ENCODE assay signal across 5 cellular contexts in genomic region chr17:82696916-82697807, GRCh38. TPM values are rescaled to one million over a fixed set of nuclear protein-coding genes. Genes with fewer than 3 reads are reported as not detected.
DNase-seq lines count a peak whose midpoint lies in the region; ATAC-seq and TF ChIP-seq lines count a peak whose summit lies in the region.

No MANE protein-coding gene starts in this region.

- H3K27ac ChIP-seq in Peyer's patch = no peak overlapping the region
- H3K27ac ChIP-seq in skeletal muscle tissue (ENCODE audit: low read depth, low read length) = no peak overlapping the region

- H3K27me3 ChIP-seq in Peyer's patch (no peaks in the 10 kb centered on the region), skeletal muscle tissue (ENCODE audit: control insufficient read depth in 3 of 3, insufficient read depth in 3 of 3, low read length in 3 of 3) (no peaks in the 10 kb centered on the region)

- H3K4me1 ChIP-seq in Peyer's patch = peaks cover 0 to 15% (median 10%) of the 10 kb centered on the region in 4 donors
- H3K4me1 ChIP-seq in skeletal muscle tissue (ENCODE audit: control insufficient read depth in 3 of 3, insufficient read depth in 3 of 3, low read length in 3 of 3) = peaks cover 15 to 23% (median 18%) of the 10 kb centered on the region in 3 donors

- no peak for TF ChIP-seq POLR2A in Peyer's patch (IDR thresholded peaks at IDR 0.05)

- TF ChIP-seq CTCF in Peyer's patch (IDR thresholded peaks at IDR 0.05) (no peak), epithelial cell of esophagus (IDR thresholded peaks at IDR 0.05; ENCODE audit: insufficient read depth, low read depth, low read length, missing control alignments) (no peak)

- H3K9me3 ChIP-seq in Peyer's patch (peaks cover 0 to 9% (median 2%) of the 10 kb centered on the region in 4 donors), skeletal muscle tissue (ENCODE audit: control insufficient read depth in 3 of 3, low read length in 3 of 3) (peaks cover 0 to 2% (median 0%) of the 10 kb centered on the region in 3 donors)

- no peak for ATAC-seq in GM19324 (IDR thresholded peaks at IDR 0.05; ENCODE audit: low FRiP score, unreplicated experiment)

- peak overlapping the region; percentile 51 to 72 (median 59) for H3K9ac ChIP-seq in skeletal muscle tissue (ENCODE audit: low read depth in 1 of 3, low read length in 3 of 3)

- DNase-seq in Peyer's patch (no peak), epithelial cell of esophagus (ENCODE audit: low read depth) (peak; percentile 22), COR-L47 (lab: John Stamatoyannopoulos, UW) (no peak)

- H3K36me3 ChIP-seq in Peyer's patch (no peaks in the 10 kb centered on the region), skeletal muscle tissue (ENCODE audit: control insufficient read depth in 3 of 3, insufficient read depth in 3 of 3, low read length in 3 of 3) (peaks cover 0 to 7% (median 0%) of the 10 kb centered on the region in 3 donors)

- H3K4me3 ChIP-seq in Peyer's patch (peak overlapping the region; percentile 82 to 99 (median 92)), epithelial cell of esophagus (ENCODE audit: low read length) (peak overlapping the region; percentile 56), skeletal muscle tissue (ENCODE audit: low read length in 3 of 3) (peak overlapping the region; percentile 60 to 79 (median 71))

RNA-seq across cellular contexts. Expression of gene RAB40B, which starts 1.3 kb away (rescaled TPM):
- total RNA-seq in Peyer's patch = 10 to 100 TPM; 13.3 to 63.5 (median 29.1) TPM
- 12.0 TPM for total RNA-seq in skeletal muscle tissue

RNA-seq across cellular contexts. Expression of gene FN3KRP, which starts 19.3 kb away (rescaled TPM):
- total RNA-seq in Peyer's patch (10 to 100 TPM; 15.5 to 33.0 (median 19.7) TPM), skeletal muscle tissue (14.1 TPM)

RNA-seq across cellular contexts. Expression of gene FN3K, which starts 38.3 kb away (rescaled TPM):
- total RNA-seq in Peyer's patch (10 to 100 TPM; 14.0 to 56.3 (median 23.0) TPM), skeletal muscle tissue (4.7 TPM)

RNA-seq across cellular contexts. Expression of gene WDR45B, which starts 48.9 kb away (rescaled TPM):
- total RNA-seq in Peyer's patch = 10 to 100 TPM; 68.8 to 90.0 (median 77.2) TPM
- 40.7 TPM for total RNA-seq in skeletal muscle tissue

RNA-seq across cellular contexts. Expression of gene TBCD, which starts 54.7 kb away (rescaled TPM):
- total RNA-seq in Peyer's patch (100 to 1,000 TPM in 1 of 4 donors, 10 to 100 TPM in 3; 58.7 to 130 (median 74.8) TPM), skeletal muscle tissue (27.1 TPM)
